Comparison of ENCODE assay signal across 18 cellular contexts in genomic region chr3:183492849-183493179, GRCh38.
"Had no signal": no experiment of that assay in that cellular context is flagged by ENCODE, and none has a peak within 500 bp of the region (broad histone marks: within the 10 kb centered on the region; RNA-seq: fewer than 3 reads in every experiment).

No MANE protein-coding gene starts in this region.

- H3K27ac Mint-ChIP-seq: activated B cell treated with CpG ODN at 0.5 μM for 24 hours; activated CD4-positive, alpha-beta T cell treated with anti-CD3 and anti-CD28 coated beads, Interleukin-2, amount 10 ng/mL, durations not matched to agents 24 days and 14 days; activated naive CD8-positive, alpha-beta T cell treated with anti-CD3 and anti-CD28 coated beads, Interleukin-2, amount 10 ng/mL, durations not matched to agents 7 days and 5 days; dendritic cell treated with granulocyte-macrophage colony-stimulating factor and Interleukin-4, amounts not matched to agents 40 ng/mL and 50 ng/mL, for 4 days; memory B cell; natural killer cell treated with Interleukin-12 subunit alpha and Interleukin-12 subunit beta and Interleukin-15 and Interleukin-18, amount 100 ng/mL, for 72 hours; stimulated activated naive CD8-positive, alpha-beta T cell treated with anti-CD3 and anti-CD28 coated beads, Interleukin-15, Interleukin-2, amounts not matched to agents 100 ng/mL and 50 ng/mL, for 24 hours had no signal

- H3K9me3 Mint-ChIP-seq: activated B cell treated with CpG ODN at 0.5 μM for 24 hours; activated CD4-positive, alpha-beta T cell treated with anti-CD3 and anti-CD28 coated beads, Interleukin-2, amount 10 ng/mL, durations not matched to agents 24 days and 14 days; activated naive CD8-positive, alpha-beta T cell treated with anti-CD3 and anti-CD28 coated beads, Interleukin-2, amount 10 ng/mL, durations not matched to agents 7 days and 5 days; dendritic cell treated with granulocyte-macrophage colony-stimulating factor and Interleukin-4, amounts not matched to agents 40 ng/mL and 50 ng/mL, for 4 days; memory B cell; natural killer cell treated with Interleukin-12 subunit alpha and Interleukin-12 subunit beta and Interleukin-15 and Interleukin-18, amount 100 ng/mL, for 72 hours; stimulated activated naive CD8-positive, alpha-beta T cell treated with anti-CD3 and anti-CD28 coated beads, Interleukin-15, Interleukin-2, amounts not matched to agents 100 ng/mL and 50 ng/mL, for 24 hours had no signal

- FAIRE-seq: islet of Langerhans, TTC549 had no signal

- H3K4me1 ChIP-seq: prostate gland had no signal

- H3K9me3 ChIP-seq: esophagus squamous epithelium, left lung, prostate gland, upper lobe of left lung had no signal

- H3K4me3 ChIP-seq: esophagus squamous epithelium, left lung, prostate gland, upper lobe of left lung had no signal

- ATAC-seq: left lung; natural killer cell treated with Interleukin-12 subunit alpha and Interleukin-12 subunit beta and Interleukin-15 and Interleukin-18, amount 100 ng/mL, for 72 hours had no signal

- H3K27me3 Mint-ChIP-seq: activated B cell treated with CpG ODN at 0.5 μM for 24 hours; activated CD4-positive, alpha-beta T cell treated with anti-CD3 and anti-CD28 coated beads, Interleukin-2, amount 10 ng/mL, durations not matched to agents 24 days and 14 days; activated naive CD8-positive, alpha-beta T cell treated with anti-CD3 and anti-CD28 coated beads, Interleukin-2, amount 10 ng/mL, durations not matched to agents 7 days and 5 days; dendritic cell treated with granulocyte-macrophage colony-stimulating factor and Interleukin-4, amounts not matched to agents 40 ng/mL and 50 ng/mL, for 4 days; memory B cell; natural killer cell treated with Interleukin-12 subunit alpha and Interleukin-12 subunit beta and Interleukin-15 and Interleukin-18, amount 100 ng/mL, for 72 hours; stimulated activated naive CD8-positive, alpha-beta T cell treated with anti-CD3 and anti-CD28 coated beads, Interleukin-15, Interleukin-2, amounts not matched to agents 100 ng/mL and 50 ng/mL, for 24 hours had no signal

- H3K4me3 Mint-ChIP-seq: activated B cell treated with CpG ODN at 0.5 μM for 24 hours; activated CD4-positive, alpha-beta T cell treated with anti-CD3 and anti-CD28 coated beads, Interleukin-2, amount 10 ng/mL, durations not matched to agents 24 days and 14 days; activated naive CD8-positive, alpha-beta T cell treated with anti-CD3 and anti-CD28 coated beads, Interleukin-2, amount 10 ng/mL, durations not matched to agents 7 days and 5 days; dendritic cell treated with granulocyte-macrophage colony-stimulating factor and Interleukin-4, amounts not matched to agents 40 ng/mL and 50 ng/mL, for 4 days; natural killer cell treated with Interleukin-12 subunit alpha and Interleukin-12 subunit beta and Interleukin-15 and Interleukin-18, amount 100 ng/mL, for 72 hours; stimulated activated naive CD8-positive, alpha-beta T cell treated with anti-CD3 and anti-CD28 coated beads, Interleukin-15, Interleukin-2, amounts not matched to agents 100 ng/mL and 50 ng/mL, for 24 hours had no signal

- H3K27me3 ChIP-seq: esophagus squamous epithelium, left lung, upper lobe of left lung had no signal

- H3K36me3 ChIP-seq: prostate gland had no signal

- H3K27ac ChIP-seq: esophagus squamous epithelium, left lung, prostate gland had no signal

- DNase-seq: activated B cell treated with CpG ODN at 0.5 μM for 24 hours; activated CD4-positive, alpha-beta T cell treated with anti-CD3 and anti-CD28 coated beads, Interleukin-2, amount 10 ng/mL, durations not matched to agents 24 days and 14 days; activated naive CD8-positive, alpha-beta T cell treated with anti-CD3 and anti-CD28 coated beads, Interleukin-2, amount 10 ng/mL, durations not matched to agents 7 days and 5 days; central memory CD4-positive, alpha-beta T cell; esophagus squamous epithelium; foreskin melanocyte; left lung; occipital lobe; stimulated activated CD4-positive, alpha-beta T cell treated with anti-CD3 and anti-CD28 coated beads, Interleukin-4, amount 100 ng/mL, for 1 hour; T-helper 2 cell had no signal

- H3K4me1 Mint-ChIP-seq: activated naive CD8-positive, alpha-beta T cell treated with anti-CD3 and anti-CD28 coated beads, Interleukin-2, amount 10 ng/mL, durations not matched to agents 7 days and 5 days had no signal
